Comparison of ENCODE assay signal across 8 cellular contexts in the genomic region with DNA sequence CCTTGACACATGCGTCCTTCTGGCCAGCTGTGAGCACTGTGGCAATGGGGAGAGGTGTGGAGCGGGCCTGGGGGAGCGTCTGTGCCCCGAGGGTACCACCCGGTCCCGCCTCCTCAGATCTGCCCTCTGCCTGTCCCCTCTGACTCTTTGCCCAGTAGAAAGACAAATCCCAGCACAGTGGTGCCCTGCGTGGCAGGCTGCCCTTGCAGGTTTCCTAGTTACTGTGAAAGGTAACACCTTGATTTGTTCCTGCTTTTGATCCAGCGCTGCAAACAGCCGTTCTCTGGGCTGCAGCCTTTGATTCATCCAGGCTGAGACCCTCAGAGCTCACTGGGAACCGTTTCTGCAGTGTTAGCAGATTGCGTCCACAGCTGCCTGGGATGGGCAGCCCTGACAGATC. TPM values are rescaled to one million over a fixed set of nuclear protein-coding genes. Genes with fewer than 3 reads are reported as not detected.
A peak's percentile ranks its signal among the peaks of the same experiment; 100 is the strongest.
DNase-seq lines count a peak whose midpoint lies in the region; ATAC-seq and TF ChIP-seq lines count a peak whose summit lies in the region.

No MANE protein-coding gene starts in this region.

- CTCF ChIA-PET in naive thymus-derived CD4-positive, alpha-beta T cell (lab: Charles Lee) = interaction anchor here (0.6 to 1.1 kb wide), 2 partner anchors 13 to 153 kb away, joined by 3 read pairs; no protein-coding TSS in a partner anchor
- CTCF ChIA-PET in PC-3 (lab: Charles Lee) = no interaction called here

- peaks cover 65% of the 10 kb centered on the region for H3K79me2 ChIP-seq in PC-3 (ENCODE audit: low read length)

- no TSS peak for BruUV-seq in PC-3 (replicated peaks; lab: Mats Ljungman, UMichigan)

- TF ChIP-seq POLR2A in body of pancreas (IDR thresholded peaks at IDR 0.05) = no peak

- TF ChIP-seq CTCF in body of pancreas (IDR thresholded peaks at IDR 0.05) (no peak), PC-3 (conservative IDR thresholded peaks at IDR 0.05; ENCODE audit: low read depth, low read length) (no peak)

- H3K9me3 ChIP-seq in body of pancreas = no peaks in the 10 kb centered on the region
- no peaks in the 10 kb centered on the region for H3K9me3 ChIP-seq in naive thymus-derived CD4-positive, alpha-beta T cell (ENCODE audit: control insufficient read depth in 2 of 3, low read length in 3 of 3)
- no peaks in the 10 kb centered on the region for H3K9me3 ChIP-seq in PC-3 (ENCODE audit: low read length)

- H3K9me2 ChIP-seq in PC-3 (replicated peaks; ENCODE audit: low read length) = no peaks in the 10 kb centered on the region

- H3F3A ChIP-seq in PC-3 (ENCODE audit: low read length, unreplicated experiment) = no peaks in the 10 kb centered on the region

- 13 to 19% methylated on average over 7 to 11 of the region's 11 CpGs for WGBS in body of pancreas, 2 donors

- no peaks in the 10 kb centered on the region for H3K9me3 Mint-ChIP-seq in stimulated activated naive CD8-positive, alpha-beta T cell treated with anti-CD3 and anti-CD28 coated beads, Interleukin-15, Interleukin-2, amounts not matched to agents 100 ng/mL and 50 ng/mL, for 24 hours
- H3K9me3 Mint-ChIP-seq in naive thymus-derived CD4-positive, alpha-beta T cell = peaks cover 0 to 2% (median 0%) of the 10 kb centered on the region in 11 donors

- no peak overlapping the region for H2AFZ ChIP-seq in PC-3 (ENCODE audit: low read length)

- peaks cover 62% of the 10 kb centered on the region for H4K20me1 ChIP-seq in PC-3 (ENCODE audit: low read length)

- peaks cover 45% of the 10 kb centered on the region for H3K4me1 Mint-ChIP-seq in stimulated activated naive CD8-positive, alpha-beta T cell treated with anti-CD3 and anti-CD28 coated beads, Interleukin-15, Interleukin-2, amounts not matched to agents 100 ng/mL and 50 ng/mL, for 24 hours (ENCODE audit: low read depth)
- peaks cover 30 to 61% (median 43%) of the 10 kb centered on the region in 7 donors for H3K4me1 Mint-ChIP-seq in naive thymus-derived CD4-positive, alpha-beta T cell

- peak overlapping the region; percentile 40 for H3K27ac Mint-ChIP-seq in stimulated activated naive CD8-positive, alpha-beta T cell treated with anti-CD3 and anti-CD28 coated beads, Interleukin-15, Interleukin-2, amounts not matched to agents 100 ng/mL and 50 ng/mL, for 24 hours
- peak overlapping the region; percentile 62 to 90 (median 86) for H3K27ac Mint-ChIP-seq in naive thymus-derived CD4-positive, alpha-beta T cell

- no peak for DNase-seq in stimulated activated naive CD8-positive, alpha-beta T cell treated with anti-CD3 and anti-CD28 coated beads, Interleukin-15, Interleukin-2, amounts not matched to agents 100 U/mL and 50 U/mL, for 24 hours
- DNase-seq in body of pancreas (peak; percentile 63 to 81 (median 76)), AG08395 (ENCODE audit: low spot score) (no peak), PC-3 (no peak)
- DNase-seq in naive thymus-derived CD4-positive, alpha-beta T cell = peak in 1 of 9 donors; percentile 37
- no peak for DNase-seq in stimulated activated naive CD4-positive, alpha-beta T cell treated with Interleukin-2 at 50 U/mL for 16 hours (lab: John Stamatoyannopoulos, UW)

- peaks cover 73% of the 10 kb centered on the region for H3K4me1 ChIP-seq in body of pancreas
- peaks cover 10 to 34% of the 10 kb centered on the region in 2 donors for H3K4me1 ChIP-seq in naive thymus-derived CD4-positive, alpha-beta T cell (ENCODE audit: control insufficient read depth in 2 of 2, insufficient read depth in 2 of 2, low read length in 2 of 2)
- peaks cover 19% of the 10 kb centered on the region for H3K4me1 ChIP-seq in PC-3 (ENCODE audit: insufficient read depth, low read length)

- H3K27me3 ChIP-seq in body of pancreas (no peaks in the 10 kb centered on the region), PC-3 (ENCODE audit: low read length) (no peaks in the 10 kb centered on the region)
- H3K27me3 ChIP-seq in naive thymus-derived CD4-positive, alpha-beta T cell (ENCODE audit: control insufficient read depth in 2 of 2, insufficient read depth in 2 of 2, low read length in 2 of 2) = no peaks in the 10 kb centered on the region

- no peaks in the 10 kb centered on the region for H3K36me3 Mint-ChIP-seq in stimulated activated naive CD8-positive, alpha-beta T cell treated with anti-CD3 and anti-CD28 coated beads, Interleukin-15, Interleukin-2, amounts not matched to agents 100 ng/mL and 50 ng/mL, for 24 hours (ENCODE audit: low read depth)
- no peaks in the 10 kb centered on the region for H3K36me3 Mint-ChIP-seq in naive thymus-derived CD4-positive, alpha-beta T cell

- peak overlapping the region; percentile 32 for H3K4me3 Mint-ChIP-seq in stimulated activated naive CD8-positive, alpha-beta T cell treated with anti-CD3 and anti-CD28 coated beads, Interleukin-15, Interleukin-2, amounts not matched to agents 100 ng/mL and 50 ng/mL, for 24 hours
- H3K4me3 Mint-ChIP-seq in naive thymus-derived CD4-positive, alpha-beta T cell = peak overlapping the region; percentile 25 to 77 (median 70)

- H3K27ac ChIP-seq in body of pancreas (peak overlapping the region; percentile 60 to 85 (median 82)), PC-3 (ENCODE audit: low read length) (no peak overlapping the region)
- peak overlapping the region; percentile 73 for H3K27ac ChIP-seq in naive thymus-derived CD4-positive, alpha-beta T cell (ENCODE audit: low read depth, low read length)

- no peaks in the 10 kb centered on the region for H3K27me3 Mint-ChIP-seq in stimulated activated naive CD8-positive, alpha-beta T cell treated with anti-CD3 and anti-CD28 coated beads, Interleukin-15, Interleukin-2, amounts not matched to agents 100 ng/mL and 50 ng/mL, for 24 hours
- H3K27me3 Mint-ChIP-seq in naive thymus-derived CD4-positive, alpha-beta T cell = no peaks in the 10 kb centered on the region

- intact Hi-C loops in body of pancreas (cut with DNase I) (no loop called here), PC-3 (cut with micrococcal nuclease) (no loop called here)
- intact Hi-C loops in naive thymus-derived CD4-positive, alpha-beta T cell (cut with micrococcal nuclease) = loop anchor here (1.0 to 2.0 kb wide), 2 partner anchors 16 to 18 kb away; a partner anchor contains a TSS

- H3K4me2 ChIP-seq in PC-3 (ENCODE audit: low read length) = no peak overlapping the region

- H3K4me3 ChIP-seq in body of pancreas (no peak overlapping the region), PC-3 (ENCODE audit: low read length) (no peak overlapping the region)
- H3K4me3 ChIP-seq in naive thymus-derived CD4-positive, alpha-beta T cell (ENCODE audit: low read length) = peak overlapping the region; percentile 35

- POLR2A ChIA-PET in naive thymus-derived CD4-positive, alpha-beta T cell (lab: Charles Lee) = interaction anchor here (0.7 to 1.6 kb wide), 4 partner anchors 13 to 76 kb away, joined by 3 to 7 read pairs (median 4); no protein-coding TSS in a partner anchor
- POLR2A ChIA-PET in PC-3 (lab: Charles Lee; ENCODE audit: unreplicated experiment) = no interaction called here

- peaks cover 0 to 4% of the 10 kb centered on the region in 2 donors for H3K36me3 ChIP-seq in body of pancreas (replicated peaks in 1 of 2; ENCODE audit: insufficient read depth in 1 of 2, low read depth in 2 of 2)
- H3K36me3 ChIP-seq in naive thymus-derived CD4-positive, alpha-beta T cell (ENCODE audit: control insufficient read depth in 2 of 3, insufficient read depth in 3 of 3, low read length in 3 of 3) = peaks cover 0 to 37% (median 0%) of the 10 kb centered on the region in 3 experiments
- no peaks in the 10 kb centered on the region; the same call in 1 of the 2 replicates for H3K36me3 ChIP-seq in PC-3 (ENCODE audit: low read depth, low read length)

- no peak overlapping the region for H3K9ac ChIP-seq in PC-3 (ENCODE audit: low read length)

- no peak for ATAC-seq in stimulated activated naive CD8-positive, alpha-beta T cell treated with anti-CD3 and anti-CD28 coated beads, Interleukin-15, Interleukin-2, amounts not matched to agents 100 U/mL and 50 U/mL, for 24 hours
- ATAC-seq in body of pancreas (peak; percentile 39), PC-3 (no peak), GM18861 (IDR thresholded peaks at IDR 0.05; ENCODE audit: unreplicated experiment) (no peak)
- peak; percentile 4 for ATAC-seq in naive thymus-derived CD4-positive, alpha-beta T cell

RNA-seq across cellular contexts. Expression of a gene that starts 16.4 kb away (rescaled TPM):
- total RNA-seq in body of pancreas (10 to 100 TPM; 29.8 to 50.1 TPM), PC-3 (2014; rRNA removed) (45.3 and 62.3 TPM in 2 replicates)
- total RNA-seq in naive thymus-derived CD4-positive, alpha-beta T cell = 100 to 1,000 TPM in 2 of 5 experiments, 10 to 100 TPM in 3; 56.3 to 105 (median 93.0) TPM
- polyA plus RNA-seq in naive thymus-derived CD4-positive, alpha-beta T cell = under 1 TPM; 0.77 to 0.92 TPM

Comparison
In these comparisons a context has a peak if more than half of its experiments do, and no peak if none do; other contexts are left out.
1. ATAC-seq: peak in body of pancreas (single experiment) and naive thymus-derived CD4-positive, alpha-beta T cell (single experiment); none in stimulated activated naive CD8-positive, alpha-beta T cell treated with anti-CD3 and anti-CD28 coated beads, Interleukin-15, Interleukin-2, amounts not matched to agents 100 U/mL and 50 U/mL, for 24 hours (single experiment), PC-3 (single experiment) and GM18861 (single experiment).
2. DNase-seq: peak in body of pancreas (4 of 4); none in stimulated activated naive CD8-positive, alpha-beta T cell treated with anti-CD3 and anti-CD28 coated beads, Interleukin-15, Interleukin-2, amounts not matched to agents 100 U/mL and 50 U/mL, for 24 hours (single experiment), AG08395 (single experiment), PC-3 (single experiment) and stimulated activated naive CD4-positive, alpha-beta T cell treated with Interleukin-2 at 50 U/mL for 16 hours (single experiment).
3. intact Hi-C loops: an anchor here in naive thymus-derived CD4-positive, alpha-beta T cell (1.0 to 2.0 kb wide); none called in body of pancreas and PC-3.